9 cellular contexts compared by ENCODE assay signal in genomic region chr11:64649304-64649703, GRCh38. TPM values are rescaled to one million over a fixed set of nuclear protein-coding genes. Genes with fewer than 3 reads are reported as not detected.
DNase-seq lines count a peak whose midpoint lies in the region; ATAC-seq and TF ChIP-seq lines count a peak whose summit lies in the region.
"Had no signal": no experiment of that assay in that cellular context is flagged by ENCODE, and none has a peak within 500 bp of the region (broad histone marks: within the 10 kb centered on the region; RNA-seq: fewer than 3 reads in every experiment).

No MANE protein-coding gene starts in this region.

- no peak overlapping the region for H3K4me3 Mint-ChIP-seq in HFFc6

- H3K27me3 Mint-ChIP-seq in HFFc6 (ENCODE audit: insufficient read depth) = peaks cover 47% of the 10 kb centered on the region

- ATAC-seq in left lobe of liver = peak; percentile 20

- no peak overlapping the region for H3K27ac Mint-ChIP-seq in HFFc6

- peak; percentile 70 for TF ChIP-seq CTCF in HFFc6 (IDR thresholded peaks at IDR 0.05)
- peak; percentile 33; the same call in 1 of the 2 replicates for TF ChIP-seq CTCF in WI38 (IDR thresholded peaks at IDR 0.05; ENCODE audit: low read depth, low read length)

- no peak overlapping the region for H3K4me3 ChIP-seq in WI38 (ENCODE audit: low read depth, low read length)

- no peaks in the 10 kb centered on the region for H3K4me1 Mint-ChIP-seq in HFFc6 (ENCODE audit: low read depth)

- no peaks in the 10 kb centered on the region for H3K9me3 Mint-ChIP-seq in HFFc6

- H3K36me3 Mint-ChIP-seq in HFFc6 (ENCODE audit: low read depth) = no peaks in the 10 kb centered on the region

- DNase-seq in COR-L47 (lab: John Stamatoyannopoulos, UW) (peak; percentile 23), HFFc6 (no peak), left lobe of liver (ENCODE audit: low spot score) (no peak), NCI-H2081 (lab: John Stamatoyannopoulos, UW) (no peak), HT-29 (ENCODE audit: low spot score) (no peak), epidermal melanocyte (ENCODE audit: insufficient read length, low spot score) (no peak), NCI-H2081 treated with DMSO at 0.1 percent for 48 hours (lab: John Stamatoyannopoulos, UW) (no peak)

RNA-seq across cellular contexts. Expression of gene SLC22A12, which starts 58.3 kb away (rescaled TPM):
- not detected for total RNA-seq in HFFc6 (2021; fragmentation: NEBNext Ultra II Directional; extraction: Animal tissue kit (Norgen Biotek cat#: 25700))
- not detected for total RNA-seq in left lobe of liver
- not detected in 2 replicates for total RNA-seq in HT-29 (2014; rRNA removed; shearing (Covaris generic))
- total RNA-seq: temporal lobe had no signal
